ENCODE assay signal across 23 cellular contexts in the genomic region with DNA sequence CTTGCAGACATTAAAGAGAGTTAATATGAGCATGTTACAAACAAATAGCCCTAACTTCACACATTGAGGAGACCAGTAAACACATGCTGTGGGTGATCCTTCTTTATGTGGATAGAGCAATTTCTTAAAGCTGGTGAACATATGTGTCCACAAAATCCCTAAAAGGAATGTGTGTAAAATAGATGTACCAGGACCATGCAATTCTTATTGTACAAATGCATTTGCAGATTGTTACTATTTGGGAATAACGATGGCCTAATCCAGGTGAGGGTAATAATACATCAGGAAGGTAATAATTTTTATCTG.
A peak's percentile ranks its signal among the peaks of the same experiment; 100 is the strongest.
DNase-seq lines count a peak whose midpoint lies in the region; ATAC-seq and TF ChIP-seq lines count a peak whose summit lies in the region.
"Had no signal": no experiment of that assay in that cellular context is flagged by ENCODE, and none has a peak within 500 bp of the region (broad histone marks: within the 10 kb centered on the region; RNA-seq: fewer than 3 reads in every experiment).

No MANE protein-coding gene starts in this region.

- no peaks in the 10 kb centered on the region for H3K27me3 Mint-ChIP-seq in nephron (ENCODE audit: low read depth)

- H3K9me3 ChIP-seq in A673 (ENCODE audit: low read depth, low read length, poor library complexity, severe bottlenecking) (no peaks in the 10 kb centered on the region), esophagus squamous epithelium (no peaks in the 10 kb centered on the region)
- H3K9me3 ChIP-seq: BE2C, vagina had no signal

- 62 to 74% methylated on average over 1 of the region's 1 CpG for WGBS in esophagus squamous epithelium, 2 donors

- no peak for TF ChIP-seq CTCF in A673 (conservative IDR thresholded peaks at IDR 0.05; ENCODE audit: low read depth, low read length)
- TF ChIP-seq CTCF in esophagus squamous epithelium (IDR thresholded peaks at IDR 0.05) = no peak
- no peak for TF ChIP-seq CTCF in nephron (IDR thresholded peaks at IDR 0.05; ENCODE audit: unreplicated experiment in 3 of 3)

- intact Hi-C loops in A673 (cut with micrococcal nuclease; ENCODE audit: unreplicated experiment) (no loop called here), esophagus squamous epithelium (cut with DNase I) (no loop called here)

- TF ChIP-seq POLR2A in esophagus squamous epithelium (IDR thresholded peaks at IDR 0.05) = no peak

- peaks cover 58% of the 10 kb centered on the region for H3K4me1 ChIP-seq in A673 (ENCODE audit: insufficient read depth, low read length, poor library complexity, severe bottlenecking)
- H3K4me1 ChIP-seq in esophagus squamous epithelium = peaks cover 0 to 65% (median 32%) of the 10 kb centered on the region in 3 donors

- H3K27me3 ChIP-seq in A673 (replicated peaks; ENCODE audit: insufficient read depth, low read depth, low read length, poor library complexity) (no peaks in the 10 kb centered on the region), esophagus squamous epithelium (no peaks in the 10 kb centered on the region)
- H3K27me3 ChIP-seq: BE2C, vagina had no signal

- POLR2A ChIA-PET in A673 (lab: Charles Lee; ENCODE audit: low non-redundant PET) = no interaction called here

- BruUV-seq in A673 (replicated peaks; lab: Mats Ljungman, UMichigan) = no TSS peak

- peak overlapping the region; percentile 77 to 97 (median 96) for H3K27ac Mint-ChIP-seq in nephron
- H3K27ac Mint-ChIP-seq in stimulated activated effector memory CD8-positive, alpha-beta T cell treated with anti-CD3 and anti-CD28 coated beads, Interleukin-12 subunit alpha, Interleukin-12 subunit beta, amount 100 ng/mL, for 72 hours = no peak overlapping the region
- H3K27ac Mint-ChIP-seq: naive thymus-derived CD4-positive, alpha-beta T cell had no signal

- DNase-seq in A673 (ENCODE audit: low spot score) (no peak), HCEC 1CT (peak; percentile 25), esophagus squamous epithelium (lab: John Stamatoyannopoulos, UW) (no peak), retina (no peak), NCI-H446 (lab: John Stamatoyannopoulos, UW) (no peak)
- no peak for DNase-seq in activated naive CD4-positive, alpha-beta T cell treated with anti-CD3 and anti-CD28 coated beads, Interleukin-2, amount 50 U/mL, for 16 hours
- DNase-seq in stimulated activated effector memory CD8-positive, alpha-beta T cell treated with anti-CD3 and anti-CD28 coated beads, Interleukin-12 subunit alpha, Interleukin-12 subunit beta, amount 100 ng/mL, for 72 hours (ENCODE audit: low spot score in 2 of 2) = no peak
- DNase-seq: ACHN; activated CD4-positive, alpha-beta T cell treated with anti-CD3 and anti-CD28 coated beads, Interleukin-2, amount 50 U/mL, for 4 hours; activated gamma-delta T cell treated with Interleukin-2 at 50 U/mL for 16 hours; activated T-cell treated with anti-CD3 and anti-CD28 coated beads, Interleukin-2, amount 50 U/mL, for 48 hours; BE2C; midbrain; naive thymus-derived CD4-positive, alpha-beta T cell; NCI-H146; NCI-H2107; occipital lobe; RPMI8226; stimulated activated naive CD4-positive, alpha-beta T cell had no signal

- no peak overlapping the region for H3K4me3 ChIP-seq in A673 (ENCODE audit: low read depth, low read length, poor library complexity, severe bottlenecking)
- H3K4me3 ChIP-seq in esophagus squamous epithelium = no peak overlapping the region
- H3K4me3 ChIP-seq: GM12878, vagina had no signal

- H3K4me3 Mint-ChIP-seq in nephron = no peak overlapping the region
- no peak overlapping the region for H3K4me3 Mint-ChIP-seq in stimulated activated effector memory CD8-positive, alpha-beta T cell treated with anti-CD3 and anti-CD28 coated beads, Interleukin-12 subunit alpha, Interleukin-12 subunit beta, amount 100 ng/mL, for 72 hours
- H3K4me3 Mint-ChIP-seq: naive thymus-derived CD4-positive, alpha-beta T cell had no signal

- no peaks in the 10 kb centered on the region for H3K9me3 Mint-ChIP-seq in nephron
- H3K9me3 Mint-ChIP-seq in stimulated activated effector memory CD8-positive, alpha-beta T cell treated with anti-CD3 and anti-CD28 coated beads, Interleukin-12 subunit alpha, Interleukin-12 subunit beta, amount 100 ng/mL, for 72 hours = no peaks in the 10 kb centered on the region
- H3K9me3 Mint-ChIP-seq: naive thymus-derived CD4-positive, alpha-beta T cell had no signal

- H3K36me3 Mint-ChIP-seq in nephron (ENCODE audit: low read depth) = no peaks in the 10 kb centered on the region
- no peaks in the 10 kb centered on the region for H3K36me3 Mint-ChIP-seq in stimulated activated effector memory CD8-positive, alpha-beta T cell treated with anti-CD3 and anti-CD28 coated beads, Interleukin-12 subunit alpha, Interleukin-12 subunit beta, amount 100 ng/mL, for 72 hours
- H3K36me3 Mint-ChIP-seq: naive thymus-derived CD4-positive, alpha-beta T cell had no signal

- H3K4me1 Mint-ChIP-seq in nephron = peaks cover 40% of the 10 kb centered on the region
- no peaks in the 10 kb centered on the region for H3K4me1 Mint-ChIP-seq in stimulated activated effector memory CD8-positive, alpha-beta T cell treated with anti-CD3 and anti-CD28 coated beads, Interleukin-12 subunit alpha, Interleukin-12 subunit beta, amount 100 ng/mL, for 72 hours

- CTCF ChIA-PET in A673 (lab: Charles Lee) = no interaction called here

- no peak for ATAC-seq in stimulated activated effector memory CD8-positive, alpha-beta T cell treated with anti-CD3 and anti-CD28 coated beads, Interleukin-12 subunit alpha, Interleukin-12 subunit beta, amount 100 ng/mL, for 72 hours
- ATAC-seq: activated CD4-positive, CD25-positive, alpha-beta regulatory T cell treated with anti-CD3 and anti-CD28 coated beads, Interleukin-2, amount 50 U/mL, for 24 hours; GM12878 had no signal

- H3K27ac ChIP-seq in A673 (ENCODE audit: low read depth, low read length, poor library complexity, severe bottlenecking) (peak overlapping the region; percentile 87), esophagus squamous epithelium (peak overlapping the region in 3 of 4 donors; percentile 38 to 74 (median 59))

- H3K36me3 ChIP-seq in A673 (ENCODE audit: insufficient read depth, low read length, poor library complexity, severe bottlenecking) (no peaks in the 10 kb centered on the region), esophagus squamous epithelium (no peaks in the 10 kb centered on the region)
- H3K36me3 ChIP-seq: BE2C, vagina had no signal
